1 cellular context compared by ENCODE assay signal in the genomic region with DNA sequence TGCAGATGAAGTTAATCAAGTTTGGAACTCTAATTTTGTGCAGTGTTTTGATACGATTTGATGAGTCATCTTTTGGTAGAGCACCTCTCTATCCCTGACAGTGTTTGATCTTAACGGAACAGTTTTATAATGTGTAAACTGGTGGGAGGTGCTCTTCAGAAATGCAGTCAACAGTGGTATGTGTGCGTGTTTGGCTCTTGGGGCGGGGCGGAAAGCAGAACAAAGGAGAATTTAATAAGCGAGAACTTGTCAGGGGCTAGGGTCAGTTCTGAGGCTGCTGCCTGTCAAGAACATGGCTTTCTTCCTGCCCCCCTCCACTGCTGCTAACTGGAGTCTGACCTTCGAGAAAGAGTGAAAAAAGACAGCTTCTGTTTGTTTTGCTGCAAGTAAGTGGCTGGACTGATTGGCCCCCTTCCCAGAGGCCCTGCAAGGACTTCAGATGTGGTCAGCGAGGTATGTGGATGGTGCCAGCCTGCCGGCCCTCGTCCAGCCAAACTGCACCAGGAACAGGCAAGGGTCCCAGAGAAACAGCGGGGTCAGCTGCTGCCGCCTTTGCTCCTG.
TF ChIP-seq lines count a peak whose summit lies in the region.

No MANE protein-coding gene starts in this region.

TF ChIP-seq in HepG2, 621 proteins besides CTCF, POLR2A, EP300 and RAD21 (continued from another document and continues in another):
- TF ChIP-seq, protein P1, sequence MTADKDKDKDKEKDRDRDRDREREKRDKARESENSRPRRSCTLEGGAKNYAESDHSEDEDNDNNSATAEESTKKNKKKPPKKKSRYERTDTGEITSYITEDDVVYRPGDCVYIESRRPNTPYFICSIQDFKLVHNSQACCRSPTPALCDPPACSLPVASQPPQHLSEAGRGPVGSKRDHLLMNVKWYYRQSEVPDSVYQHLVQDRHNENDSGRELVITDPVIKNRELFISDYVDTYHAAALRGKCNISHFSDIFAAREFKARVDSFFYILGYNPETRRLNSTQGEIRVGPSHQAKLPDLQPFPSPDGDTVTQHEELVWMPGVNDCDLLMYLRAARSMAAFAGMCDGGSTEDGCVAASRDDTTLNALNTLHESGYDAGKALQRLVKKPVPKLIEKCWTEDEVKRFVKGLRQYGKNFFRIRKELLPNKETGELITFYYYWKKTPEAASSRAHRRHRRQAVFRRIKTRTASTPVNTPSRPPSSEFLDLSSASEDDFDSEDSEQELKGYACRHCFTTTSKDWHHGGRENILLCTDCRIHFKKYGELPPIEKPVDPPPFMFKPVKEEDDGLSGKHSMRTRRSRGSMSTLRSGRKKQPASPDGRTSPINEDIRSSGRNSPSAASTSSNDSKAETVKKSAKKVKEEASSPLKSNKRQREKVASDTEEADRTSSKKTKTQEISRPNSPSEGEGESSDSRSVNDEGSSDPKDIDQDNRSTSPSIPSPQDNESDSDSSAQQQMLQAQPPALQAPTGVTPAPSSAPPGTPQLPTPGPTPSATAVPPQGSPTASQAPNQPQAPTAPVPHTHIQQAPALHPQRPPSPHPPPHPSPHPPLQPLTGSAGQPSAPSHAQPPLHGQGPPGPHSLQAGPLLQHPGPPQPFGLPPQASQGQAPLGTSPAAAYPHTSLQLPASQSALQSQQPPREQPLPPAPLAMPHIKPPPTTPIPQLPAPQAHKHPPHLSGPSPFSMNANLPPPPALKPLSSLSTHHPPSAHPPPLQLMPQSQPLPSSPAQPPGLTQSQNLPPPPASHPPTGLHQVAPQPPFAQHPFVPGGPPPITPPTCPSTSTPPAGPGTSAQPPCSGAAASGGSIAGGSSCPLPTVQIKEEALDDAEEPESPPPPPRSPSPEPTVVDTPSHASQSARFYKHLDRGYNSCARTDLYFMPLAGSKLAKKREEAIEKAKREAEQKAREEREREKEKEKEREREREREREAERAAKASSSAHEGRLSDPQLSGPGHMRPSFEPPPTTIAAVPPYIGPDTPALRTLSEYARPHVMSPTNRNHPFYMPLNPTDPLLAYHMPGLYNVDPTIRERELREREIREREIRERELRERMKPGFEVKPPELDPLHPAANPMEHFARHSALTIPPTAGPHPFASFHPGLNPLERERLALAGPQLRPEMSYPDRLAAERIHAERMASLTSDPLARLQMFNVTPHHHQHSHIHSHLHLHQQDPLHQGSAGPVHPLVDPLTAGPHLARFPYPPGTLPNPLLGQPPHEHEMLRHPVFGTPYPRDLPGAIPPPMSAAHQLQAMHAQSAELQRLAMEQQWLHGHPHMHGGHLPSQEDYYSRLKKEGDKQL (CRISPR knock-in tag; IDR thresholded peaks at IDR 0.05; ENCODE audit: low read depth) = peak; percentile 41; the same call in 1 of the 2 replicates
- TF ChIP-seq TBX2 (CRISPR knock-in tag; IDR thresholded peaks at IDR 0.05; ENCODE audit: borderline replicate concordance) (peak; percentile 87), POLR2G (IDR thresholded peaks at IDR 0.05; ENCODE audit: low read depth, low read length) (peak; percentile 51; the same call in 1 of the 2 replicates), SP2 (CRISPR knock-in tag; IDR thresholded peaks at IDR 0.05) (no peak), ZBTB7B (CRISPR knock-in tag; IDR thresholded peaks at IDR 0.05) (peak; percentile 75; the same call in 1 of the 2 replicates), ISX (CRISPR knock-in tag; conservative IDR thresholded peaks at IDR 0.05) (no peak), SP5 (CRISPR knock-in tag; IDR thresholded peaks at IDR 0.05; ENCODE audit: borderline replicate concordance, low read depth) (peak; percentile 98), GATA4 (IDR thresholded peaks at IDR 0.05; ENCODE audit: borderline replicate concordance, low read depth) (peak; percentile 52; the same call in 1 of the 2 replicates), SRF (IDR thresholded peaks at IDR 0.05; ENCODE audit: low read depth, low read length) (no peak), GATAD2A (CRISPR knock-in tag; IDR thresholded peaks at IDR 0.05) (peak; percentile 85), NR2F6 (IDR thresholded peaks at IDR 0.05) (peak; percentile 82), NR2F6 (CRISPR knock-in tag; IDR thresholded peaks at IDR 0.05) (peak; percentile 61; the same call in 1 of the 2 replicates), NCOA2 (CRISPR knock-in tag; IDR thresholded peaks at IDR 0.05) (peak; percentile 90), ZNF282 (IDR thresholded peaks at IDR 0.05; ENCODE audit: partially characterized antibody) (no peak), SPEN (CRISPR knock-in tag; IDR thresholded peaks at IDR 0.05; ENCODE audit: low read depth) (no peak), PHF21A (CRISPR knock-in tag; IDR thresholded peaks at IDR 0.05) (0 out of 2 replicates have a peak, but pooled peaks have one; percentile 26), JUNB (CRISPR knock-in tag; IDR thresholded peaks at IDR 0.05; ENCODE audit: borderline replicate concordance) (peak; percentile 15; the same call in 1 of the 2 replicates), NCOR1 (IDR thresholded peaks at IDR 0.05; ENCODE audit: borderline replicate concordance, low read length) (peak; percentile 80; the same call in 1 of the 2 replicates), NR2C2 (CRISPR knock-in tag; IDR thresholded peaks at IDR 0.05; ENCODE audit: borderline replicate concordance) (no peak), RXRB (CRISPR knock-in tag; IDR thresholded peaks at IDR 0.05; ENCODE audit: borderline replicate concordance) (peak; percentile 62), HMG20B (CRISPR knock-in tag; conservative IDR thresholded peaks at IDR 0.05) (peak; percentile 52; the same call in 1 of the 2 replicates), TEAD3 (CRISPR knock-in tag; optimal IDR thresholded peaks at IDR 0.05; ENCODE audit: borderline replicate concordance) (peak; percentile 95), ZNF788 (CRISPR knock-in tag; IDR thresholded peaks at IDR 0.05; ENCODE audit: borderline replicate concordance) (no peak), NFIB (CRISPR knock-in tag; IDR thresholded peaks at IDR 0.05; ENCODE audit: borderline replicate concordance) (no peak), SP140L (CRISPR knock-in tag; IDR thresholded peaks at IDR 0.05; ENCODE audit: borderline replicate concordance) (no peak), ZNF225 (CRISPR knock-in tag; IDR thresholded peaks at IDR 0.05) (no peak), GFI1 (CRISPR knock-in tag; IDR thresholded peaks at IDR 0.05; ENCODE audit: borderline replicate concordance) (peak; percentile 80), TCF7 (IDR thresholded peaks at IDR 0.05; ENCODE audit: low read depth) (peak; percentile 96), HDAC1 (CRISPR knock-in tag; IDR thresholded peaks at IDR 0.05) (0 out of 2 replicates have a peak, but pooled peaks have one; percentile 40), GTF2F1 (IDR thresholded peaks at IDR 0.05; ENCODE audit: low read length) (no peak), SOX13 (IDR thresholded peaks at IDR 0.05) (peak; percentile 75), SOX13 (CRISPR knock-in tag; conservative IDR thresholded peaks at IDR 0.05 in 1 of 2, IDR thresholded peaks at IDR 0.05 in 1 of 2) (peak in 1 of 2 experiments; percentile 83; a peak in 2 of 4 replicates), ASH2L (IDR thresholded peaks at IDR 0.05; ENCODE audit: insufficient read length, low read depth, low read length) (peak; percentile 65), ZNF407 (CRISPR knock-in tag; IDR thresholded peaks at IDR 0.05; ENCODE audit: not compliant biosample characterization) (no peak), TARDBP (CRISPR knock-in tag; IDR thresholded peaks at IDR 0.05) (peak; percentile 74)
- TF ChIP-seq, protein P2, sequence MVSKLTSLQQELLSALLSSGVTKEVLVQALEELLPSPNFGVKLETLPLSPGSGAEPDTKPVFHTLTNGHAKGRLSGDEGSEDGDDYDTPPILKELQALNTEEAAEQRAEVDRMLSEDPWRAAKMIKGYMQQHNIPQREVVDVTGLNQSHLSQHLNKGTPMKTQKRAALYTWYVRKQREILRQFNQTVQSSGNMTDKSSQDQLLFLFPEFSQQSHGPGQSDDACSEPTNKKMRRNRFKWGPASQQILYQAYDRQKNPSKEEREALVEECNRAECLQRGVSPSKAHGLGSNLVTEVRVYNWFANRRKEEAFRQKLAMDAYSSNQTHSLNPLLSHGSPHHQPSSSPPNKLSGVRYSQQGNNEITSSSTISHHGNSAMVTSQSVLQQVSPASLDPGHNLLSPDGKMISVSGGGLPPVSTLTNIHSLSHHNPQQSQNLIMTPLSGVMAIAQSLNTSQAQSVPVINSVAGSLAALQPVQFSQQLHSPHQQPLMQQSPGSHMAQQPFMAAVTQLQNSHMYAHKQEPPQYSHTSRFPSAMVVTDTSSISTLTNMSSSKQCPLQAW (CRISPR knock-in tag; IDR thresholded peaks at IDR 0.05) = 0 out of 2 replicates have a peak, but pooled peaks have one; percentile 20
- TF ChIP-seq, protein P3, sequence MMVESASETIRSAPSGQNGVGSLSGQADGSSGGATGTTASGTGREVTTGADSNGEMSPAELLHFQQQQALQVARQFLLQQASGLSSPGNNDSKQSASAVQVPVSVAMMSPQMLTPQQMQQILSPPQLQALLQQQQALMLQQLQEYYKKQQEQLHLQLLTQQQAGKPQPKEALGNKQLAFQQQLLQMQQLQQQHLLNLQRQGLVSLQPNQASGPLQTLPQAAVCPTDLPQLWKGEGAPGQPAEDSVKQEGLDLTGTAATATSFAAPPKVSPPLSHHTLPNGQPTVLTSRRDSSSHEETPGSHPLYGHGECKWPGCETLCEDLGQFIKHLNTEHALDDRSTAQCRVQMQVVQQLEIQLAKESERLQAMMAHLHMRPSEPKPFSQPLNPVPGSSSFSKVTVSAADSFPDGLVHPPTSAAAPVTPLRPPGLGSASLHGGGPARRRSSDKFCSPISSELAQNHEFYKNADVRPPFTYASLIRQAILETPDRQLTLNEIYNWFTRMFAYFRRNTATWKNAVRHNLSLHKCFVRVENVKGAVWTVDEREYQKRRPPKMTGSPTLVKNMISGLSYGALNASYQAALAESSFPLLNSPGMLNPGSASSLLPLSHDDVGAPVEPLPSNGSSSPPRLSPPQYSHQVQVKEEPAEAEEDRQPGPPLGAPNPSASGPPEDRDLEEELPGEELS (CRISPR knock-in tag; IDR thresholded peaks at IDR 0.05) = peak; percentile 77
- TF ChIP-seq, protein P4, sequence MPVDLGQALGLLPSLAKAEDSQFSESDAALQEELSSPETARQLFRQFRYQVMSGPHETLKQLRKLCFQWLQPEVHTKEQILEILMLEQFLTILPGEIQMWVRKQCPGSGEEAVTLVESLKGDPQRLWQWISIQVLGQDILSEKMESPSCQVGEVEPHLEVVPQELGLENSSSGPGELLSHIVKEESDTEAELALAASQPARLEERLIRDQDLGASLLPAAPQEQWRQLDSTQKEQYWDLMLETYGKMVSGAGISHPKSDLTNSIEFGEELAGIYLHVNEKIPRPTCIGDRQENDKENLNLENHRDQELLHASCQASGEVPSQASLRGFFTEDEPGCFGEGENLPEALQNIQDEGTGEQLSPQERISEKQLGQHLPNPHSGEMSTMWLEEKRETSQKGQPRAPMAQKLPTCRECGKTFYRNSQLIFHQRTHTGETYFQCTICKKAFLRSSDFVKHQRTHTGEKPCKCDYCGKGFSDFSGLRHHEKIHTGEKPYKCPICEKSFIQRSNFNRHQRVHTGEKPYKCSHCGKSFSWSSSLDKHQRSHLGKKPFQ (CRISPR knock-in tag; IDR thresholded peaks at IDR 0.05; ENCODE audit: insufficient replicate concordance) = no peak
- TF ChIP-seq, protein P5, sequence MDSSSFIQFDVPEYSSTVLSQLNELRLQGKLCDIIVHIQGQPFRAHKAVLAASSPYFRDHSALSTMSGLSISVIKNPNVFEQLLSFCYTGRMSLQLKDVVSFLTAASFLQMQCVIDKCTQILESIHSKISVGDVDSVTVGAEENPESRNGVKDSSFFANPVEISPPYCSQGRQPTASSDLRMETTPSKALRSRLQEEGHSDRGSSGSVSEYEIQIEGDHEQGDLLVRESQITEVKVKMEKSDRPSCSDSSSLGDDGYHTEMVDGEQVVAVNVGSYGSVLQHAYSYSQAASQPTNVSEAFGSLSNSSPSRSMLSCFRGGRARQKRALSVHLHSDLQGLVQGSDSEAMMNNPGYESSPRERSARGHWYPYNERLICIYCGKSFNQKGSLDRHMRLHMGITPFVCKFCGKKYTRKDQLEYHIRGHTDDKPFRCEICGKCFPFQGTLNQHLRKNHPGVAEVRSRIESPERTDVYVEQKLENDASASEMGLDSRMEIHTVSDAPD (CRISPR knock-in tag; IDR thresholded peaks at IDR 0.05) = peak; percentile 84; the same call in 1 of the 2 replicates
